ENCODE assay signal across 20 cellular contexts in the genomic region with DNA sequence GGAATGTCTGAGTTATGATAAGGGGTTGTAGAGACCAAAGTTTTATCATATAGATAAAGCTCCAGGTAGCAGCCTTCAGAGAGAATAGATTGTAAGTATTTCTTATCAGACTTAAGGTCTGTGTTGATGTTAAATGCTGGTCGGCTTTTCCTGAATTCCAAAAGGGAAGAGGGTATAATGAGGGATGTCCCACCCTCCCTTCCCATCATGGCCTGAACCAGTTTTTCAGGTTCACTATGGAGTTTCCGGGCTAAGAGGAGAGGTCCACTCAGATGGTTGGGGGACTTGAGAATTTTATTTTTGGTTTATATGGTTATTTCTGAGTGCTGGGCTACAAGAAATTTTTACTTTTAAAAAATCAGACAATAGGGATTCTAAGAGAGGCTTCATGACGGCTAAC.
"Had no signal": no experiment of that assay in that cellular context is flagged by ENCODE, and none has a peak within 500 bp of the region (broad histone marks: within the 10 kb centered on the region; RNA-seq: fewer than 3 reads in every experiment).

No MANE protein-coding gene starts in this region.

- H3K27me3 ChIP-seq: neutrophil, ovary, tibial artery had no signal

- H3K9me3 ChIP-seq: lower lobe of right lung, neutrophil, ovary had no signal

- H3K27ac ChIP-seq: lower lobe of right lung, neutrophil, ovary, tibial artery had no signal

- H3K27me3 Mint-ChIP-seq: activated naive CD4-positive, alpha-beta T cell treated with anti-CD3 and anti-CD28 coated beads, Interleukin-2, amount 50 U/mL, for 24 hours; stimulated activated naive CD8-positive, alpha-beta T cell treated with anti-CD3 and anti-CD28 coated beads, Interleukin-15, amount 100 ng/mL, for 72 hours had no signal

- H3K27ac Mint-ChIP-seq: activated naive CD4-positive, alpha-beta T cell treated with anti-CD3 and anti-CD28 coated beads, Interleukin-2, amount 50 U/mL, for 24 hours; nephron; stimulated activated naive CD8-positive, alpha-beta T cell treated with anti-CD3 and anti-CD28 coated beads, Interleukin-15, amount 100 ng/mL, for 72 hours; WTC11 had no signal

- ATAC-seq: left lobe of liver; lower lobe of right lung; stimulated activated naive CD8-positive, alpha-beta T cell treated with anti-CD3 and anti-CD28 coated beads, Interleukin-15, amount 100 ng/mL, for 72 hours; WTC11 had no signal

- H3K4me3 Mint-ChIP-seq: activated naive CD4-positive, alpha-beta T cell treated with anti-CD3 and anti-CD28 coated beads, Interleukin-2, amount 50 U/mL, for 24 hours; nephron; stimulated activated naive CD8-positive, alpha-beta T cell treated with anti-CD3 and anti-CD28 coated beads, Interleukin-15, amount 100 ng/mL, for 72 hours; WTC11 had no signal

- H3K36me3 ChIP-seq: ovary had no signal

- DNase-seq: activated CD8-positive, alpha-beta memory T cell treated with anti-CD3 and anti-CD28 coated beads, Interleukin-2, amount 50 U/mL, for 48 hours; activated gamma-delta T cell; activated T-cell treated with anti-CD3 and anti-CD28 coated beads, Interleukin-2, amount 50 U/mL, for 48 hours; amniotic stem cell; effector CD4-positive, alpha-beta T cell; erythroblast; foreskin fibroblast; lower lobe of right lung; ovary; right cardiac atrium; stimulated activated CD4-positive, alpha-beta T cell treated with anti-CD3 and anti-CD28 coated beads, Interleukin-1b, Interleukin-23, amount 100 ng/mL, for 48 hours; stimulated activated naive CD8-positive, alpha-beta T cell treated with anti-CD3 and anti-CD28 coated beads, Interleukin-15, amount 100 ng/mL, for 72 hours; T-helper 1 cell; T-helper 9 cell; tibial artery had no signal

- H3K4me3 ChIP-seq: lower lobe of right lung, ovary, tibial artery had no signal
